Comparison of ENCODE assay signal across 11 cellular contexts in genomic region chr2:4579977-4580376, GRCh38.
"Had no signal": no experiment of that assay in that cellular context is flagged by ENCODE, and none has a peak within 500 bp of the region (broad histone marks: within the 10 kb centered on the region; RNA-seq: fewer than 3 reads in every experiment).

No MANE protein-coding gene starts in this region.

- ATAC-seq: GM23338, HCT116 had no signal

- H3K4me2 ChIP-seq: GM23338 had no signal

- DNase-seq: GM23248, GOT3, H7, H9, HCEC 1CT, HFFc6 had no signal

- H2AFZ ChIP-seq: GM23248, GM23338 had no signal

- H3K36me3 ChIP-seq: HAP-1 had no signal

- H3K9ac ChIP-seq: GM23248 had no signal

- H3K4me1 ChIP-seq: HAP-1 had no signal

- H3K4me3 ChIP-seq: GM23248, GM23338, HAP-1 had no signal

- FAIRE-seq: H1, H54 had no signal

- H3K27ac ChIP-seq: GM23248 had no signal
